Comparison of ENCODE assay signal across 8 cellular contexts in the genomic region with DNA sequence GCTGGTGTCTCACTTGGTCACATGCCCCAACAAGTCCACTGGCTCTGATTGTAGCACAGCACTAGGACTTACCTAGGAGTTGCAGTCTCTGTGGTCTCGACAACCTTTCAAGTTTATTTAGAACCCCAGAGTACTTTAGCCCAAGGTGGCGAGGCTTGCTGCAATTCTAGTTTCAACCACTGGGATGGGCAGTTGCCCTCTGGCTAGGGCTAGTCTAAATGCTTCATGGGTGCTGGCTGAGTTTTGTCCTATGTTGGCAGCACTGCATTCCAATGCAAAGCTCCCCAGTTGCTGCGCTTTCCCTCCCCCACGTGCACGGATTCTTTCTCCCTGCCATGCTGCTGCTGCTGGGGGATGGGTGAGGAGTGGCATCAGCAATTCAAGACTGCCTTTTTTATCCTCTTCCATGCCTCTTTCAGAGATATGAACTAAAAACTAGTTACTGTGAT.
DNase-seq lines count a peak whose midpoint lies in the region; ATAC-seq, FAIRE-seq and TF ChIP-seq lines count a peak whose summit lies in the region.

No MANE protein-coding gene starts in this region.

- peak overlapping the region in 1 of 6 donors; percentile 59 for H3K27ac Mint-ChIP-seq in immature natural killer cell

- DNase-seq in A549 (ENCODE audit: low read depth in 1 of 2, low spot score in 1 of 2) (peak; percentile 23 to 34), GM23248 (peak; percentile 11), SK-N-SH (no peak), iPS DF 6.9 (ENCODE audit: low read depth, low spot score) (peak; percentile 93), immature natural killer cell (no peak), inferior parietal cortex (ENCODE audit: extremely low spot score) (no peak)
- DNase-seq in effector memory CD4-positive, alpha-beta T cell: no peak

- H3K36me3 ChIP-seq in GM23248 (ENCODE audit: low read depth): no peaks in the 10 kb centered on the region
- H3K36me3 ChIP-seq in SK-N-SH (replicated peaks in 1 of 2; ENCODE audit: control insufficient read depth in 1 of 2, insufficient read depth in 2 of 2, low read length in 1 of 2): no peaks in the 10 kb centered on the region
- H3K36me3 ChIP-seq in iPS DF 6.9 (ENCODE audit: control insufficient read depth, insufficient read depth, low read length): no peaks in the 10 kb centered on the region
- peaks cover 29% of the 10 kb centered on the region for H3K36me3 ChIP-seq in effector memory CD4-positive, alpha-beta T cell (ENCODE audit: control insufficient read depth, insufficient read depth, low read length)

- CTCF ChIA-PET in A549 (lab: Yijun Ruan, JAX): interaction anchor here (0.6 to 1.8 kb wide), 4 partner anchors 50 to 243 kb away, joined by 3 to 5 read pairs (median 3); no protein-coding TSS in a partner anchor
- CTCF ChIA-PET in SK-N-SH (lab: Yijun Ruan, JAX): interaction anchor here (1.3 to 1.4 kb wide), 2 partner anchors 80 to 243 kb away, joined by 4 read pairs; no protein-coding TSS in a partner anchor

- TF ChIP-seq EP300 in A549 (IDR thresholded peaks at IDR 0.05) (no peak), SK-N-SH (IDR thresholded peaks at IDR 0.05; ENCODE audit: borderline replicate concordance in 1 of 2, low read depth in 1 of 2, low read length in 1 of 2) (no peak)

- H3F3A ChIP-seq in GM23248 (ENCODE audit: insufficient read depth) (no peaks in the 10 kb centered on the region), SK-N-SH (replicated peaks; ENCODE audit: insufficient read depth) (no peaks in the 10 kb centered on the region)

- no peak for FAIRE-seq in A549 (lab: Jason Lieb, UNC)

- H3K27me3 ChIP-seq in GM23248 (replicated peaks; ENCODE audit: insufficient read depth): no peaks in the 10 kb centered on the region
- no peaks in the 10 kb centered on the region for H3K27me3 ChIP-seq in SK-N-SH (ENCODE audit: insufficient read depth)
- no peaks in the 10 kb centered on the region for H3K27me3 ChIP-seq in iPS DF 6.9 (ENCODE audit: control insufficient read depth, insufficient read depth, low read length)
- H3K27me3 ChIP-seq in effector memory CD4-positive, alpha-beta T cell (replicated peaks; ENCODE audit: control insufficient read depth, insufficient read depth, low read length, poor library complexity, severe bottlenecking): no peaks in the 10 kb centered on the region

- H3K4me2 ChIP-seq in A549: no peak overlapping the region
- H3K4me2 ChIP-seq in GM23248 (ENCODE audit: unreplicated experiment): no peak overlapping the region
- H3K4me2 ChIP-seq in SK-N-SH: no peak overlapping the region

- no peak overlapping the region for H3K4me3 Mint-ChIP-seq in immature natural killer cell

- no peak overlapping the region for H3K27ac ChIP-seq in A549
- H3K27ac ChIP-seq in GM23248: no peak overlapping the region
- no peak overlapping the region for H3K27ac ChIP-seq in SK-N-SH (ENCODE audit: low read depth in 2 of 2, low read length in 1 of 2)
- no peak overlapping the region for H3K27ac ChIP-seq in iPS DF 6.9 (ENCODE audit: low read length)
- no peak overlapping the region for H3K27ac ChIP-seq in effector memory CD4-positive, alpha-beta T cell (ENCODE audit: insufficient read depth, low read length, poor library complexity, severe bottlenecking)

- WGBS in A549 (ENCODE audit: missing lambda C conversion rate): 70% methylated on average over 5 of the region's 5 CpGs
- WGBS in GM23248 (ENCODE audit: low coverage in 1 of 2, low lambda C conversion rate in 2 of 2, missing lambda C conversion rate in 2 of 2), 2 experiments: 85 to 89% methylated on average over 4 to 5 of the region's 5 CpGs
- 85% methylated on average over 5 of the region's 5 CpGs for WGBS in SK-N-SH (ENCODE audit: low lambda C conversion rate)
- WGBS in iPS DF 6.9 (ENCODE audit: insufficient coverage, insufficient read length): no CpG with 5 or more reads among the region's 5 CpGs

- H3K9me3 ChIP-seq in A549 (no peaks in the 10 kb centered on the region), GM23248 (ENCODE audit: low read depth) (no peaks in the 10 kb centered on the region), SK-N-SH (no peaks in the 10 kb centered on the region), iPS DF 6.9 (ENCODE audit: control insufficient read depth, insufficient read depth, low read length) (no peaks in the 10 kb centered on the region)
- H3K9me3 ChIP-seq in effector memory CD4-positive, alpha-beta T cell (ENCODE audit: control insufficient read depth, low read length): no peaks in the 10 kb centered on the region

- H3K9ac ChIP-seq in GM23248: no peak overlapping the region
- H3K9ac ChIP-seq in SK-N-SH: no peak overlapping the region

- peaks cover 12 to 30% (median 20%) of the 10 kb centered on the region in 3 donors for H3K36me3 Mint-ChIP-seq in immature natural killer cell

- TF ChIP-seq CTCF in A549 (IDR thresholded peaks at IDR 0.05) (peak; percentile 13; the same call in 1 of the 3 replicates), SK-N-SH (IDR thresholded peaks at IDR 0.05) (peak; percentile 39; the same call in 1 of the 2 replicates)

- in situ Hi-C loops in GM23248 (cut with MboI): no loop called here

- H3K27me3 Mint-ChIP-seq in immature natural killer cell (ENCODE audit: low read depth in 3 of 3): peaks cover 0 to 6% (median 4%) of the 10 kb centered on the region in 3 donors

- ATAC-seq in A549: peak; percentile 83 to 96; a peak in 5 of 6 replicates
- no peak for ATAC-seq in HG03439 (IDR thresholded peaks at IDR 0.05; ENCODE audit: unreplicated experiment)

- H3K79me2 ChIP-seq in GM23248 (ENCODE audit: insufficient read depth) (no peaks in the 10 kb centered on the region), SK-N-SH (ENCODE audit: insufficient read depth) (no peaks in the 10 kb centered on the region)

- no peaks in the 10 kb centered on the region for H3K9me3 Mint-ChIP-seq in immature natural killer cell

- H3K4me1 ChIP-seq in A549 (no peaks in the 10 kb centered on the region), GM23248 (ENCODE audit: insufficient read depth) (no peaks in the 10 kb centered on the region), SK-N-SH (ENCODE audit: control insufficient read depth in 1 of 2, insufficient read depth in 2 of 2, low read depth in 1 of 2, low read length in 1 of 2) (no peaks in the 10 kb centered on the region), iPS DF 6.9 (ENCODE audit: control insufficient read depth, insufficient read depth, low read length) (peaks cover 2% of the 10 kb centered on the region; the same call in 1 of the 2 replicates)
- H3K4me1 ChIP-seq in effector memory CD4-positive, alpha-beta T cell (ENCODE audit: control insufficient read depth, insufficient read depth, low read length, poor library complexity, severe bottlenecking): no peaks in the 10 kb centered on the region

- H4K20me1 ChIP-seq in GM23248 (ENCODE audit: insufficient read depth) (no peaks in the 10 kb centered on the region), SK-N-SH (ENCODE audit: insufficient read depth) (no peaks in the 10 kb centered on the region)

- POLR2A ChIA-PET in A549 (lab: Yijun Ruan, JAX): no interaction called here
- POLR2A ChIA-PET in SK-N-SH (lab: Yijun Ruan, JAX): no interaction called here

- no peak for TF ChIP-seq POLR2A in A549 (IDR thresholded peaks at IDR 0.05; ENCODE audit: low read length)

- H3K9me2 ChIP-seq in GM23248 (ENCODE audit: insufficient read depth) (no peaks in the 10 kb centered on the region), SK-N-SH (no peaks in the 10 kb centered on the region)

- no peak overlapping the region for H3K4me3 ChIP-seq in A549
- H3K4me3 ChIP-seq in GM23248: no peak overlapping the region
- no peak overlapping the region for H3K4me3 ChIP-seq in SK-N-SH (ENCODE audit: low read depth in 2 of 2, low read length in 1 of 2)
- no peak overlapping the region for H3K4me3 ChIP-seq in iPS DF 6.9 (ENCODE audit: low read length)
- no peak overlapping the region for H3K4me3 ChIP-seq in effector memory CD4-positive, alpha-beta T cell (ENCODE audit: insufficient read depth, low read depth, low read length, poor library complexity, severe bottlenecking)

- peaks cover 4 to 19% of the 10 kb centered on the region in 2 donors for H3K4me1 Mint-ChIP-seq in immature natural killer cell

- peak; percentile 17 to 33; a peak in 1 of 5 replicates for TF ChIP-seq RAD21 in A549 (conservative IDR thresholded peaks at IDR 0.05 in 1 of 2, IDR thresholded peaks at IDR 0.05 in 1 of 2)
- TF ChIP-seq RAD21 in SK-N-SH (IDR thresholded peaks at IDR 0.05; ENCODE audit: low read length): no peak

- no peak overlapping the region for H2AFZ ChIP-seq in GM23248
- no peak overlapping the region for H2AFZ ChIP-seq in SK-N-SH (ENCODE audit: low read depth)

TF ChIP-seq in A549, 52 proteins besides CTCF, POLR2A, EP300 and RAD21:
- TF ChIP-seq MAZ (IDR thresholded peaks at IDR 0.05; ENCODE audit: borderline replicate concordance, low read depth, low read length) (no peak), TFCP2L1 (CRISPR knock-in tag; IDR thresholded peaks at IDR 0.05) (no peak), CBX8 (IDR thresholded peaks at IDR 0.05) (no peak), NFE2L2 (conservative IDR thresholded peaks at IDR 0.05; ENCODE audit: low read length) (no peak), SMC3 (IDR thresholded peaks at IDR 0.05) (no peak)
- TF ChIP-seq, protein P1, sequence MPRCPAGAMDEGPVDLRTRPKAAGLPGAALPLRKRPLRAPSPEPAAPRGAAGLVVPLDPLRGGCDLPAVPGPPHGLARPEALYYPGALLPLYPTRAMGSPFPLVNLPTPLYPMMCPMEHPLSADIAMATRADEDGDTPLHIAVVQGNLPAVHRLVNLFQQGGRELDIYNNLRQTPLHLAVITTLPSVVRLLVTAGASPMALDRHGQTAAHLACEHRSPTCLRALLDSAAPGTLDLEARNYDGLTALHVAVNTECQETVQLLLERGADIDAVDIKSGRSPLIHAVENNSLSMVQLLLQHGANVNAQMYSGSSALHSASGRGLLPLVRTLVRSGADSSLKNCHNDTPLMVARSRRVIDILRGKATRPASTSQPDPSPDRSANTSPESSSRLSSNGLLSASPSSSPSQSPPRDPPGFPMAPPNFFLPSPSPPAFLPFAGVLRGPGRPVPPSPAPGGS (IDR thresholded peaks at IDR 0.05): no peak

TF ChIP-seq in SK-N-SH, 30 proteins besides CTCF, POLR2A, EP300 and RAD21:
- no peak for TF ChIP-seq TCF12 (IDR thresholded peaks at IDR 0.05)
- TF ChIP-seq FOXJ3 (CRISPR knock-in tag; IDR thresholded peaks at IDR 0.05): no peak
- TF ChIP-seq RFX5 (IDR thresholded peaks at IDR 0.05; ENCODE audit: low read length): no peak
- TF ChIP-seq ELF1 (IDR thresholded peaks at IDR 0.05): no peak
- TF ChIP-seq, protein P2, sequence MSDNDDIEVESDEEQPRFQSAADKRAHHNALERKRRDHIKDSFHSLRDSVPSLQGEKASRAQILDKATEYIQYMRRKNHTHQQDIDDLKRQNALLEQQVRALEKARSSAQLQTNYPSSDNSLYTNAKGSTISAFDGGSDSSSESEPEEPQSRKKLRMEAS (IDR thresholded peaks at IDR 0.05; ENCODE audit: low read depth): no peak
- TF ChIP-seq NRF1 (IDR thresholded peaks at IDR 0.05; ENCODE audit: low read depth, low read length): no peak

Comparison
In these comparisons a context has a peak if more than half of its experiments do, and no peak if none do; other contexts are left out.
1. DNase-seq: peak in A549 (2 of 2), GM23248 (single experiment) and iPS DF 6.9 (single experiment); none in SK-N-SH (single experiment), immature natural killer cell (0 of 3), effector memory CD4-positive, alpha-beta T cell (0 of 3) and inferior parietal cortex (single experiment).